ENCODE assay signal across 11 cellular contexts in the genomic region with DNA sequence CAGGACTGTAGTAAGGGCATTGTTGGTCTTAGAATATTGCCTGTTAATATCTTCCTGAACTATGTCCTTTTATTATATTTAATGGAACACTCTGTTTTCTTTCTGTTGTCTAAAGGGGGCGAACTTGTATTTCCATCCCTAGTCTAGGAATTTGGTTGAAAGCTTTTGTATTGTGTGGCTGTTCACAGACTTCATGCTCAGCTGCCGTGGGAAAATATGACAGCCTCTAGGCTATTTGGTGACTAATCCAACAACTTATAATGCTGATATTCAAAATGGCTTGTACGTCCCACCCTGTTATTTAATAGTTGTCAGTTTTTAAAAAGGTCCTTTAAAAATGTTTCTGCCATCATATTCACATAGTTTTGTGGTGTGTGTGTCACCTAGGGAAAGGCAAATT.
DNase-seq lines count a peak whose midpoint lies in the region; ATAC-seq, FAIRE-seq and TF ChIP-seq lines count a peak whose summit lies in the region.
"Had no signal": no experiment of that assay in that cellular context is flagged by ENCODE, and none has a peak within 500 bp of the region (broad histone marks: within the 10 kb centered on the region; RNA-seq: fewer than 3 reads in every experiment).

No MANE protein-coding gene starts in this region.

- peaks cover 38% of the 10 kb centered on the region for H3K36me3 Mint-ChIP-seq in T-cell
- peaks cover 45% of the 10 kb centered on the region for H3K36me3 Mint-ChIP-seq in activated CD8-positive, alpha-beta T cell treated with anti-CD3 and anti-CD28 coated beads, Interleukin-2, amount 10 ng/mL, durations not matched to agents 7 days and 5 days (ENCODE audit: low read depth)

- FAIRE-seq in kidney (lab: Jason Lieb, UNC) = peak; percentile 37

- no peak overlapping the region for H3K4me3 ChIP-seq in astrocyte of the cerebellum (ENCODE audit: low read depth, low read length)
- no peak overlapping the region for H3K4me3 ChIP-seq in kidney (ENCODE audit: low read length in 2 of 2)
- no peak overlapping the region for H3K4me3 ChIP-seq in vagina
- H3K4me3 ChIP-seq: BLaER1, spleen had no signal

- H3K27ac ChIP-seq in kidney (ENCODE audit: low read depth in 2 of 2, low read length in 2 of 2) (peak overlapping the region in 1 of 2 donors; percentile 66), vagina (peak overlapping the region; percentile 17)
- H3K27ac ChIP-seq: BLaER1 had no signal

- H3K27ac Mint-ChIP-seq in T-cell = no peak overlapping the region
- no peak overlapping the region for H3K27ac Mint-ChIP-seq in activated CD8-positive, alpha-beta T cell treated with anti-CD3 and anti-CD28 coated beads, Interleukin-2, amount 10 ng/mL, durations not matched to agents 7 days and 5 days

- intact Hi-C loops in kidney (cut with DNase I) = no loop called here
- intact Hi-C loops in vagina (cut with DNase I) = no loop called here

- in situ Hi-C loops in astrocyte of the cerebellum (cut with HindIII; ENCODE audit: low sequenced_read_pairs) = no loop called here

- peaks cover 13 to 39% of the 10 kb centered on the region in 2 donors for H3K4me1 ChIP-seq in kidney (ENCODE audit: control insufficient read depth in 1 of 2, insufficient read depth in 1 of 2, low read depth in 1 of 2, low read length in 2 of 2)
- peaks cover 64% of the 10 kb centered on the region for H3K4me1 ChIP-seq in vagina

- TF ChIP-seq CTCF in astrocyte of the cerebellum (IDR thresholded peaks at IDR 0.05; ENCODE audit: low read depth, low read length, missing control alignments) (peak; percentile 47), kidney (IDR thresholded peaks at IDR 0.05; ENCODE audit: borderline replicate concordance, extremely low read depth, insufficient read depth) (peak; percentile 27), vagina (IDR thresholded peaks at IDR 0.05) (peak in 1 of 3 experiments; percentile 28)

- ATAC-seq in GM18498 (IDR thresholded peaks at IDR 0.05; ENCODE audit: unreplicated experiment) = no peak
- no peak for ATAC-seq in T-cell (replicated peaks in 1 of 4)
- ATAC-seq in activated CD8-positive, alpha-beta T cell treated with anti-CD3 and anti-CD28 coated beads, Interleukin-2, amount 10 ng/mL, durations not matched to agents 7 days and 5 days = no peak

- DNase-seq in NCI-H82 (lab: John Stamatoyannopoulos, UW) (peak; percentile 16), NCI-H82 treated with DMSO at 0.1 percent for 48 hours (lab: John Stamatoyannopoulos, UW; ENCODE audit: unreplicated experiment) (no peak), astrocyte of the cerebellum (ENCODE audit: low read depth) (peak; percentile 77), kidney (no peak), vagina (ENCODE audit: extremely low spot score in 2 of 2) (no peak), T-cell (no peak)
- DNase-seq in activated CD8-positive, alpha-beta T cell treated with anti-CD3 and anti-CD28 coated beads, Interleukin-2, amount 10 ng/mL, durations not matched to agents 7 days and 5 days = no peak
- DNase-seq: spleen had no signal

- H3K27me3 Mint-ChIP-seq in T-cell = no peaks in the 10 kb centered on the region
- no peaks in the 10 kb centered on the region for H3K27me3 Mint-ChIP-seq in activated CD8-positive, alpha-beta T cell treated with anti-CD3 and anti-CD28 coated beads, Interleukin-2, amount 10 ng/mL, durations not matched to agents 7 days and 5 days (ENCODE audit: low read depth)
- H3K27me3 Mint-ChIP-seq: IgD-negative memory B cell had no signal

- TF ChIP-seq POLR2A in vagina (IDR thresholded peaks at IDR 0.05) = no peak

- no peaks in the 10 kb centered on the region for H3K27me3 ChIP-seq in vagina
- H3K27me3 ChIP-seq: BLaER1, spleen had no signal

- H3K9me3 Mint-ChIP-seq in T-cell = no peaks in the 10 kb centered on the region
- no peaks in the 10 kb centered on the region for H3K9me3 Mint-ChIP-seq in activated CD8-positive, alpha-beta T cell treated with anti-CD3 and anti-CD28 coated beads, Interleukin-2, amount 10 ng/mL, durations not matched to agents 7 days and 5 days (ENCODE audit: insufficient read depth)
- H3K9me3 Mint-ChIP-seq: IgD-negative memory B cell had no signal

- H3K36me3 ChIP-seq in kidney (ENCODE audit: control insufficient read depth in 1 of 2, insufficient read depth in 2 of 2, low read length in 2 of 2) (peaks cover 0 to 3% of the 10 kb centered on the region in 2 donors), vagina (no peaks in the 10 kb centered on the region)

- CTCF ChIA-PET in T-cell (lab: Charles Lee) = interaction anchor here in 1 of 2 donors (0.6 kb wide), 1 partner anchor 15 kb away, joined by 6 read pairs; no protein-coding TSS in a partner anchor
- CTCF ChIA-PET in activated CD8-positive, alpha-beta T cell treated with anti-CD3 and anti-CD28 coated beads, Interleukin-2, amount 10 ng/mL, durations not matched to agents 7 days and 5 days (lab: Charles Lee) = interaction anchor here (2.2 kb wide), 1 partner anchor 11 kb away, joined by 7 read pairs; no protein-coding TSS in a partner anchor

- H3K9me3 ChIP-seq in kidney (ENCODE audit: control insufficient read depth in 1 of 2, low read length in 2 of 2) (no peaks in the 10 kb centered on the region), vagina (no peaks in the 10 kb centered on the region)
- H3K9me3 ChIP-seq: BLaER1, spleen had no signal

- peaks cover 31 to 59% (median 52%) of the 10 kb centered on the region in 3 donors for H3K4me1 Mint-ChIP-seq in T-cell
- H3K4me1 Mint-ChIP-seq in activated CD8-positive, alpha-beta T cell treated with anti-CD3 and anti-CD28 coated beads, Interleukin-2, amount 10 ng/mL, durations not matched to agents 7 days and 5 days (ENCODE audit: low read depth) = peaks cover 24% of the 10 kb centered on the region

- POLR2A ChIA-PET in T-cell (lab: Charles Lee) = no interaction called here
- POLR2A ChIA-PET in activated CD8-positive, alpha-beta T cell treated with anti-CD3 and anti-CD28 coated beads, Interleukin-2, amount 10 ng/mL, durations not matched to agents 7 days and 5 days (lab: Charles Lee) = interaction anchor here (1.0 kb wide), 1 partner anchor 10 kb away, joined by 3 read pairs; no protein-coding TSS in a partner anchor

- H3K9ac ChIP-seq in kidney (ENCODE audit: low read length in 2 of 2) = no peak overlapping the region
- H3K9ac ChIP-seq: BLaER1 had no signal

- no peak overlapping the region for H3K4me3 Mint-ChIP-seq in T-cell
- no peak overlapping the region for H3K4me3 Mint-ChIP-seq in activated CD8-positive, alpha-beta T cell treated with anti-CD3 and anti-CD28 coated beads, Interleukin-2, amount 10 ng/mL, durations not matched to agents 7 days and 5 days
- H3K4me3 Mint-ChIP-seq: IgD-negative memory B cell had no signal

Comparison
In these comparisons a context has a peak if more than half of its experiments do, and no peak if none do; other contexts are left out.
1. DNase-seq: peak in NCI-H82 (single experiment) and astrocyte of the cerebellum (single experiment); none in NCI-H82 treated with DMSO at 0.1 percent for 48 hours (single experiment), kidney (single experiment), vagina (0 of 2), T-cell (0 of 34) and activated CD8-positive, alpha-beta T cell treated with anti-CD3 and anti-CD28 coated beads, Interleukin-2, amount 10 ng/mL, durations not matched to agents 7 days and 5 days (single experiment).